8 cellular contexts compared by ENCODE assay signal in genomic region chr2:48248251-48248933, GRCh38.
DNase-seq lines count a peak whose midpoint lies in the region; ATAC-seq, FAIRE-seq and TF ChIP-seq lines count a peak whose summit lies in the region.

No MANE protein-coding gene starts in this region.

- H3K36me3 ChIP-seq in SJSA1 (no peaks in the 10 kb centered on the region), left ventricle myocardium inferior (no peaks in the 10 kb centered on the region), testis (ENCODE audit: low read depth, missing control alignments) (no peaks in the 10 kb centered on the region)

- H3K4me3 ChIP-seq in AG10803 (ENCODE audit: low read length) (no peak overlapping the region), SJSA1 (no peak overlapping the region), left ventricle myocardium inferior (peak overlapping the region; percentile 0), testis (no peak overlapping the region)

- H3K9me3 ChIP-seq in SJSA1 (replicated peaks), result no peaks in the 10 kb centered on the region
- no peaks in the 10 kb centered on the region for H3K9me3 ChIP-seq in left ventricle myocardium inferior (replicated peaks)
- H3K9me3 ChIP-seq in testis, result no peaks in the 10 kb centered on the region

- intact Hi-C loops in left ventricle myocardium inferior (cut with micrococcal nuclease), result no loop called here
- intact Hi-C loops in testis (cut with DNase I; ENCODE audit: low total_unique reads), result no loop called here

- H3K4me1 ChIP-seq in SJSA1 (replicated peaks), result peaks cover 22% of the 10 kb centered on the region
- peaks cover 38% of the 10 kb centered on the region for H3K4me1 ChIP-seq in left ventricle myocardium inferior
- H3K4me1 ChIP-seq in testis, result peaks cover 12% of the 10 kb centered on the region

- TF ChIP-seq CTCF in AG10803 (conservative IDR thresholded peaks at IDR 0.05; ENCODE audit: low read length) (no peak), left ventricle myocardium inferior (IDR thresholded peaks at IDR 0.05; ENCODE audit: borderline replicate concordance) (no peak), testis (IDR thresholded peaks at IDR 0.05) (no peak)

- no peak for TF ChIP-seq POLR2A in testis (IDR thresholded peaks at IDR 0.05)

- FAIRE-seq in GM19239 (lab: Jason Lieb, UNC), result peak; percentile 45

- H3K27me3 ChIP-seq in SJSA1 (replicated peaks) (no peaks in the 10 kb centered on the region), left ventricle myocardium inferior (ENCODE audit: low read depth) (no peaks in the 10 kb centered on the region), testis (no peaks in the 10 kb centered on the region)

- peak overlapping the region; percentile 88 for H3K27ac ChIP-seq in SJSA1
- H3K27ac ChIP-seq in left ventricle myocardium inferior (replicated peaks), result peak overlapping the region; percentile 68
- no peak overlapping the region for H3K27ac ChIP-seq in testis

- DNase-seq in AG10803 (ENCODE audit: low read depth) (peak; percentile 91), GM19239 (ENCODE audit: insufficient read length, low spot score) (peak; percentile 14), SJSA1 (ENCODE audit: low read depth in 1 of 2, low spot score in 2 of 2) (peak; percentile 71 to 87), left ventricle myocardium inferior (no peak), stromal cell of bone marrow (ENCODE audit: low read depth) (peak; percentile 83), ecto neural progenitor cell (ENCODE audit: low spot score) (no peak), testis (no peak)

- WGBS in testis, 2 donors, result 90 to 94% methylated on average over 3 of the region's 3 CpGs

- ATAC-seq in HG03159 (IDR thresholded peaks at IDR 0.05; ENCODE audit: unreplicated experiment), result peak; percentile 80

Comparison
In these comparisons a context has a peak if more than half of its experiments do, and no peak if none do; other contexts are left out.
1. DNase-seq: peak in AG10803 (single experiment), GM19239 (single experiment), SJSA1 (2 of 2) and stromal cell of bone marrow (single experiment); none in left ventricle myocardium inferior (single experiment), ecto neural progenitor cell (single experiment) and testis (single experiment).
2. H3K27ac ChIP-seq: peak in SJSA1 (single experiment) and left ventricle myocardium inferior (single experiment); none in testis (0 of 2).